Comparison of ENCODE assay signal across 1 cellular context in the genomic region with DNA sequence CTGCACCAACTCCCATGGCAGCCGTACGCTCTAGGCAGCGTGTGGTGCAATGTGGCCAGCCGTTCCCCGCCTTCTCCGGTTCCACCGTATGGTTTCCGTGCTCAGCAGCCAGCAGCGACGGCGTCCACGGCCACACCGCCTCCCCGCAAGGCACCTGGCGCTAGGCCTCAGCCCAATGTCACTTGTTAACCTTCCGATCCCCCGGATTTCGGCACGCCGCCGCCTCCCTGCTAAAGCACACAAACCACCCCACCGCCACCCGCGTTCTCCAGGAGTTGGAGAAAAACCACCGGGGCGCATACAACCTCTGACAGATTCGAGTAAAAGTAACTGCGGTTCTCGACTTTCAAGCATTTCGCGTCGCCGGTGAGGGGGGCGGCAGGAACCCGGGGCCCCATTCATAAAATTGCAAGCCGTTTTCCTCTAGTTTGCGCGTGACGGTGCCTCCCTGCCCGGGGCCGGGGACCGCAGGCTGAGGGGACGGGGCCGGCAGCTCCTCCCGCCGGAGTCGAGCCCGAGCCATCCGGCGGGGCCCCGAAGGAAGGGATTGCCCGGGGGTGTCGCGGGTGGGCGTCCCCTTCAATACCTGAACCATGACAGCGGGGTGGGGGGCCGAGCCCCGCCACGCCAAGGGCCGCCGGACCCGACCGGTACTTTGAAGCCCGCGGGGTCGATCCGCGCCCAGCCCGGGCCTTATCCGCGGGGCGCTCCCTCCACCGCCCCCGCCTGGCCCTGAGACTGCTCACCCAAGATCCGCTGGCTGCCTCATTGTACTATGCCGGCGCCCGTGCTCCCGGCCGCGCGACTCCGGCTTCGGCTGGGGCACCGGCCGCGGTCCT.
TF ChIP-seq lines count a peak whose summit lies in the region.

A gene with protein sequence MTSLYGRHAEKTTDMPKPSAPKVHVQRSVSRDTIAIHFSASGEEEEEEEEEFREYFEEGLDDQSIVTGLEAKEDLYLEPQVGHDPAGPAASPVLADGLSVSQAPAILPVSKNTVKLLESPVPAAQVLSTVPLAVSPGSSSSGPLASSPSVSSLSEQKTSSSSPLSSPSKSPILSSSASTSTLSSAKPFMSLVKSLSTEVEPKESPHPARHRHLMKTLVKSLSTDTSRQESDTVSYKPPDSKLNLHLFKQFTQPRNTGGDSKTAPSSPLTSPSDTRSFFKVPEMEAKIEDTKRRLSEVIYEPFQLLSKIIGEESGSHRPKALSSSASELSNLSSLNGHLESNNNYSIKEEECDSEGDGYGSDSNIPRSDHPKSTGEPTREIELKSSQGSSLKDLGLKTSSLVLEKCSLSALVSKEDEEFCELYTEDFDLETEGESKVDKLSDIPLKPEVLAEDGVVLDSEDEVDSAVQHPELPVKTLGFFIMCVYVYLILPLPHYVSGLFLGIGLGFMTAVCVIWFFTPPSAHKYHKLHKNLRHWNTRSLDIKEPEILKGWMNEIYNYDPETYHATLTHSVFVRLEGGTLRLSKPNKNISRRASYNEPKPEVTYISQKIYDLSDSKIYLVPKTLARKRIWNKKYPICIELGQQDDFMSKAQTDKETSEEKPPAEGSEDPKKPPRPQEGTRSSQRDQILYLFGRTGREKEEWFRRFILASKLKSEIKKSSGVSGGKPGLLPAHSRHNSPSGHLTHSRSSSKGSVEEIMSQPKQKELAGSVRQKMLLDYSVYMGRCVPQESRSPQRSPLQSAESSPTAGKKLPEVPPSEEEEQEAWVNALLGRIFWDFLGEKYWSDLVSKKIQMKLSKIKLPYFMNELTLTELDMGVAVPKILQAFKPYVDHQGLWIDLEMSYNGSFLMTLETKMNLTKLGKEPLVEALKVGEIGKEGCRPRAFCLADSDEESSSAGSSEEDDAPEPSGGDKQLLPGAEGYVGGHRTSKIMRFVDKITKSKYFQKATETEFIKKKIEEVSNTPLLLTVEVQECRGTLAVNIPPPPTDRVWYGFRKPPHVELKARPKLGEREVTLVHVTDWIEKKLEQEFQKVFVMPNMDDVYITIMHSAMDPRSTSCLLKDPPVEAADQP (minus strand): TSS at position 839 of the 839 bp plus-strand sequence. CDS start 49,043 bp downstream, outside the sequence.

TF ChIP-seq in HepG2, 621 proteins besides CTCF, POLR2A, EP300 and RAD21 (continued from another document and continues in another):
- no peak for TF ChIP-seq HNRNPUL1 (IDR thresholded peaks at IDR 0.05; ENCODE audit: low read depth, low read length)
- TF ChIP-seq JUN (CRISPR knock-in tag; IDR thresholded peaks at IDR 0.05): peak; percentile 26; the same call in 1 of the 2 replicates
- no peak for TF ChIP-seq ZNF382 (CRISPR knock-in tag; IDR thresholded peaks at IDR 0.05; ENCODE audit: borderline replicate concordance)
- no peak for TF ChIP-seq ZNF7 (CRISPR knock-in tag; IDR thresholded peaks at IDR 0.05)
- TF ChIP-seq DNMT1 (CRISPR knock-in tag; IDR thresholded peaks at IDR 0.05): 0 out of 2 replicates have a peak, but pooled peaks have one; percentile 72
- no peak for TF ChIP-seq TARDBP (CRISPR knock-in tag; IDR thresholded peaks at IDR 0.05)
- TF ChIP-seq DR1 (CRISPR knock-in tag; IDR thresholded peaks at IDR 0.05): peak; percentile 14; the same call in 1 of the 2 replicates
- no peak for TF ChIP-seq SMAD1 (CRISPR knock-in tag; IDR thresholded peaks at IDR 0.05; ENCODE audit: borderline replicate concordance, low read depth)
- peak; percentile 84 for TF ChIP-seq ZNF547 (CRISPR knock-in tag; IDR thresholded peaks at IDR 0.05)
- TF ChIP-seq, protein P1, sequence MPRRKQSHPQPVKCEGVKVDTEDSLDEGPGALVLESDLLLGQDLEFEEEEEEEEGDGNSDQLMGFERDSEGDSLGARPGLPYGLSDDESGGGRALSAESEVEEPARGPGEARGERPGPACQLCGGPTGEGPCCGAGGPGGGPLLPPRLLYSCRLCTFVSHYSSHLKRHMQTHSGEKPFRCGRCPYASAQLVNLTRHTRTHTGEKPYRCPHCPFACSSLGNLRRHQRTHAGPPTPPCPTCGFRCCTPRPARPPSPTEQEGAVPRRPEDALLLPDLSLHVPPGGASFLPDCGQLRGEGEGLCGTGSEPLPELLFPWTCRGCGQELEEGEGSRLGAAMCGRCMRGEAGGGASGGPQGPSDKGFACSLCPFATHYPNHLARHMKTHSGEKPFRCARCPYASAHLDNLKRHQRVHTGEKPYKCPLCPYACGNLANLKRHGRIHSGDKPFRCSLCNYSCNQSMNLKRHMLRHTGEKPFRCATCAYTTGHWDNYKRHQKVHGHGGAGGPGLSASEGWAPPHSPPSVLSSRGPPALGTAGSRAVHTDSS (CRISPR knock-in tag; conservative IDR thresholded peaks at IDR 0.05): no peak
- no peak for TF ChIP-seq GTF2F1 (IDR thresholded peaks at IDR 0.05; ENCODE audit: low read length)
- TF ChIP-seq ZSCAN20 (CRISPR knock-in tag; IDR thresholded peaks at IDR 0.05; ENCODE audit: borderline replicate concordance): peak; percentile 68
- TF ChIP-seq ZNF124 (CRISPR knock-in tag; IDR thresholded peaks at IDR 0.05): no peak; the same call in 1 of the 2 replicates
- peak; percentile 54; the same call in 1 of the 2 replicates for TF ChIP-seq ZZZ3 (CRISPR knock-in tag; IDR thresholded peaks at IDR 0.05; ENCODE audit: borderline replicate concordance)
- TF ChIP-seq, protein P2, sequence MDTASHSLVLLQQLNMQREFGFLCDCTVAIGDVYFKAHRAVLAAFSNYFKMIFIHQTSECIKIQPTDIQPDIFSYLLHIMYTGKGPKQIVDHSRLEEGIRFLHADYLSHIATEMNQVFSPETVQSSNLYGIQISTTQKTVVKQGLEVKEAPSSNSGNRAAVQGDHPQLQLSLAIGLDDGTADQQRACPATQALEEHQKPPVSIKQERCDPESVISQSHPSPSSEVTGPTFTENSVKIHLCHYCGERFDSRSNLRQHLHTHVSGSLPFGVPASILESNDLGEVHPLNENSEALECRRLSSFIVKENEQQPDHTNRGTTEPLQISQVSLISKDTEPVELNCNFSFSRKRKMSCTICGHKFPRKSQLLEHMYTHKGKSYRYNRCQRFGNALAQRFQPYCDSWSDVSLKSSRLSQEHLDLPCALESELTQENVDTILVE (CRISPR knock-in tag; IDR thresholded peaks at IDR 0.05): peak; percentile 93
- no peak for TF ChIP-seq MIER3 (CRISPR knock-in tag; IDR thresholded peaks at IDR 0.05; ENCODE audit: borderline replicate concordance)
- TF ChIP-seq ZNF672 (CRISPR knock-in tag; IDR thresholded peaks at IDR 0.05): no peak
- TF ChIP-seq TEAD2 (CRISPR knock-in tag; IDR thresholded peaks at IDR 0.05): no peak
- no peak for TF ChIP-seq MAFK (conservative IDR thresholded peaks at IDR 0.05 in 1 of 2, IDR thresholded peaks at IDR 0.05 in 1 of 2; ENCODE audit: low read length in 2 of 2)
- TF ChIP-seq ZNF225 (CRISPR knock-in tag; IDR thresholded peaks at IDR 0.05): peak; percentile 64
- TF ChIP-seq, protein P3, sequence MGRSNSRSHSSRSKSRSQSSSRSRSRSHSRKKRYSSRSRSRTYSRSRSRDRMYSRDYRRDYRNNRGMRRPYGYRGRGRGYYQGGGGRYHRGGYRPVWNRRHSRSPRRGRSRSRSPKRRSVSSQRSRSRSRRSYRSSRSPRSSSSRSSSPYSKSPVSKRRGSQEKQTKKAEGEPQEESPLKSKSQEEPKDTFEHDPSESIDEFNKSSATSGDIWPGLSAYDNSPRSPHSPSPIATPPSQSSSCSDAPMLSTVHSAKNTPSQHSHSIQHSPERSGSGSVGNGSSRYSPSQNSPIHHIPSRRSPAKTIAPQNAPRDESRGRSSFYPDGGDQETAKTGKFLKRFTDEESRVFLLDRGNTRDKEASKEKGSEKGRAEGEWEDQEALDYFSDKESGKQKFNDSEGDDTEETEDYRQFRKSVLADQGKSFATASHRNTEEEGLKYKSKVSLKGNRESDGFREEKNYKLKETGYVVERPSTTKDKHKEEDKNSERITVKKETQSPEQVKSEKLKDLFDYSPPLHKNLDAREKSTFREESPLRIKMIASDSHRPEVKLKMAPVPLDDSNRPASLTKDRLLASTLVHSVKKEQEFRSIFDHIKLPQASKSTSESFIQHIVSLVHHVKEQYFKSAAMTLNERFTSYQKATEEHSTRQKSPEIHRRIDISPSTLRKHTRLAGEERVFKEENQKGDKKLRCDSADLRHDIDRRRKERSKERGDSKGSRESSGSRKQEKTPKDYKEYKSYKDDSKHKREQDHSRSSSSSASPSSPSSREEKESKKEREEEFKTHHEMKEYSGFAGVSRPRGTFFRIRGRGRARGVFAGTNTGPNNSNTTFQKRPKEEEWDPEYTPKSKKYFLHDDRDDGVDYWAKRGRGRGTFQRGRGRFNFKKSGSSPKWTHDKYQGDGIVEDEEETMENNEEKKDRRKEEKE (IDR thresholded peaks at IDR 0.05): no peak
- TF ChIP-seq ATAD3A (CRISPR knock-in tag; IDR thresholded peaks at IDR 0.05): peak; percentile 51; the same call in 1 of the 2 replicates
- TF ChIP-seq, protein P4, sequence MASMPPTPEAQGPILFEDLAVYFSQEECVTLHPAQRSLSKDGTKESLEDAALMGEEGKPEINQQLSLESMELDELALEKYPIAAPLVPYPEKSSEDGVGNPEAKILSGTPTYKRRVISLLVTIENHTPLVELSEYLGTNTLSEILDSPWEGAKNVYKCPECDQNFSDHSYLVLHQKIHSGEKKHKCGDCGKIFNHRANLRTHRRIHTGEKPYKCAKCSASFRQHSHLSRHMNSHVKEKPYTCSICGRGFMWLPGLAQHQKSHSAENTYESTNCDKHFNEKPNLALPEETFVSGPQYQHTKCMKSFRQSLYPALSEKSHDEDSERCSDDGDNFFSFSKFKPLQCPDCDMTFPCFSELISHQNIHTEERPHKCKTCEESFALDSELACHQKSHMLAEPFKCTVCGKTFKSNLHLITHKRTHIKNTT (CRISPR knock-in tag; IDR thresholded peaks at IDR 0.05): 0 out of 2 replicates have a peak, but pooled peaks have one; percentile 61
- no peak for TF ChIP-seq RFXAP (CRISPR knock-in tag; IDR thresholded peaks at IDR 0.05; ENCODE audit: borderline replicate concordance)
- TF ChIP-seq ZNF749 (CRISPR knock-in tag; IDR thresholded peaks at IDR 0.05; ENCODE audit: borderline replicate concordance): peak; percentile 75; the same call in 1 of the 2 replicates
- TF ChIP-seq SIN3A (IDR thresholded peaks at IDR 0.05; ENCODE audit: borderline replicate concordance, low read depth, low read length): peak; percentile 54
- TF ChIP-seq, protein P5, sequence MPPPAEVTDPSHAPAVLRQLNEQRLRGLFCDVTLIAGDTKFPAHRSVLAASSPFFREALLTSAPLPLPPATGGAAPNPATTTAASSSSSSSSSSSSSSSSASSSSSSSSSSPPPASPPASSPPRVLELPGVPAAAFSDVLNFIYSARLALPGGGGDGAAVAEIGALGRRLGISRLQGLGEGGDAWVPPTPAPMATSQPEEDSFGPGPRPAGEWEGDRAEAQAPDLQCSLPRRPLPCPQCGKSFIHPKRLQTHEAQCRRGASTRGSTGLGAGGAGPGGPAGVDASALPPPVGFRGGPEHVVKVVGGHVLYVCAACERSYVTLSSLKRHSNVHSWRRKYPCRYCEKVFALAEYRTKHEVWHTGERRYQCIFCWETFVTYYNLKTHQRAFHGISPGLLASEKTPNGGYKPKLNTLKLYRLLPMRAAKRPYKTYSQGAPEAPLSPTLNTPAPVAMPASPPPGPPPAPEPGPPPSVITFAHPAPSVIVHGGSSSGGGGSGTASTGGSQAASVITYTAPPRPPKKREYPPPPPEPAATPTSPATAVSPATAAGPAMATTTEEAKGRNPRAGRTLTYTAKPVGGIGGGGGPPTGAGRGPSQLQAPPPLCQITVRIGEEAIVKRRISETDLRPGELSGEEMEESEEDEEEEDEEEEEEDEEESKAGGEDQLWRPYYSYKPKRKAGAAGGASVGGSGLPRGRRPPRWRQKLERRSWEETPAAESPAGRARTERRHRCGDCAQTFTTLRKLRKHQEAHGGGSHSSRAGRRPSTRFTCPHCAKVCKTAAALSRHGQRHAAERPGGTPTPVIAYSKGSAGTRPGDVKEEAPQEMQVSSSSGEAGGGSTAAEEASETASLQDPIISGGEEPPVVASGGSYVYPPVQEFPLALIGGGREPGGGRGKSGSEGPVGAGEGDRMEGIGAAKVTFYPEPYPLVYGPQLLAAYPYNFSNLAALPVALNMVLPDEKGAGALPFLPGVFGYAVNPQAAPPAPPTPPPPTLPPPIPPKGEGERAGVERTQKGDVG (CRISPR knock-in tag; IDR thresholded peaks at IDR 0.05; ENCODE audit: borderline replicate concordance): no peak
- TF ChIP-seq ZFP36L2 (CRISPR knock-in tag; IDR thresholded peaks at IDR 0.05): no peak
- no peak for TF ChIP-seq SOX5 (CRISPR knock-in tag; IDR thresholded peaks at IDR 0.05; ENCODE audit: borderline replicate concordance)
- peak; percentile 81 for TF ChIP-seq HNRNPLL (IDR thresholded peaks at IDR 0.05; ENCODE audit: low read depth, low read length, poor library complexity, severe bottlenecking)
- TF ChIP-seq SMC3 (IDR thresholded peaks at IDR 0.05; ENCODE audit: low read length): no peak
- TF ChIP-seq GABPB1 (CRISPR knock-in tag; IDR thresholded peaks at IDR 0.05): peak; percentile 68
- TF ChIP-seq TCF7 (IDR thresholded peaks at IDR 0.05; ENCODE audit: low read depth): no peak
- peak; percentile 17; the same call in 1 of the 2 replicates for TF ChIP-seq ZNF205 (CRISPR knock-in tag; IDR thresholded peaks at IDR 0.05)
- TF ChIP-seq NFIC (IDR thresholded peaks at IDR 0.05; ENCODE audit: low read length): no peak
- TF ChIP-seq BRD4 (CRISPR knock-in tag; IDR thresholded peaks at IDR 0.05): peak; percentile 56; the same call in 1 of the 2 replicates
- no peak for TF ChIP-seq ZNF780A (CRISPR knock-in tag; IDR thresholded peaks at IDR 0.05)
- peak; percentile 48; the same call in 1 of the 2 replicates for TF ChIP-seq MED13 (CRISPR knock-in tag; IDR thresholded peaks at IDR 0.05)
- TF ChIP-seq, protein P6, sequence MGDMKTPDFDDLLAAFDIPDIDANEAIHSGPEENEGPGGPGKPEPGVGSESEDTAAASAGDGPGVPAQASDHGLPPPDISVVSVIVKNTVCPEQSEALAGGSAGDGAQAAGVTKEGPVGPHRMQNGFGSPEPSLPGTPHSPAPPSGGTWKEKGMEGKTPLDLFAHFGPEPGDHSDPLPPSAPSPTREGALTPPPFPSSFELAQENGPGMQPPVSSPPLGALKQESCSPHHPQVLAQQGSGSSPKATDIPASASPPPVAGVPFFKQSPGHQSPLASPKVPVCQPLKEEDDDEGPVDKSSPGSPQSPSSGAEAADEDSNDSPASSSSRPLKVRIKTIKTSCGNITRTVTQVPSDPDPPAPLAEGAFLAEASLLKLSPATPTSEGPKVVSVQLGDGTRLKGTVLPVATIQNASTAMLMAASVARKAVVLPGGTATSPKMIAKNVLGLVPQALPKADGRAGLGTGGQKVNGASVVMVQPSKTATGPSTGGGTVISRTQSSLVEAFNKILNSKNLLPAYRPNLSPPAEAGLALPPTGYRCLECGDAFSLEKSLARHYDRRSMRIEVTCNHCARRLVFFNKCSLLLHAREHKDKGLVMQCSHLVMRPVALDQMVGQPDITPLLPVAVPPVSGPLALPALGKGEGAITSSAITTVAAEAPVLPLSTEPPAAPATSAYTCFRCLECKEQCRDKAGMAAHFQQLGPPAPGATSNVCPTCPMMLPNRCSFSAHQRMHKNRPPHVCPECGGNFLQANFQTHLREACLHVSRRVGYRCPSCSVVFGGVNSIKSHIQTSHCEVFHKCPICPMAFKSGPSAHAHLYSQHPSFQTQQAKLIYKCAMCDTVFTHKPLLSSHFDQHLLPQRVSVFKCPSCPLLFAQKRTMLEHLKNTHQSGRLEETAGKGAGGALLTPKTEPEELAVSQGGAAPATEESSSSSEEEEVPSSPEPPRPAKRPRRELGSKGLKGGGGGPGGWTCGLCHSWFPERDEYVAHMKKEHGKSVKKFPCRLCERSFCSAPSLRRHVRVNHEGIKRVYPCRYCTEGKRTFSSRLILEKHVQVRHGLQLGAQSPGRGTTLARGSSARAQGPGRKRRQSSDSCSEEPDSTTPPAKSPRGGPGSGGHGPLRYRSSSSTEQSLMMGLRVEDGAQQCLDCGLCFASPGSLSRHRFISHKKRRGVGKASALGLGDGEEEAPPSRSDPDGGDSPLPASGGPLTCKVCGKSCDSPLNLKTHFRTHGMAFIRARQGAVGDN (CRISPR knock-in tag; IDR thresholded peaks at IDR 0.05): peak; percentile 93
- TF ChIP-seq ZNF282 (IDR thresholded peaks at IDR 0.05; ENCODE audit: partially characterized antibody): no peak
- no peak for TF ChIP-seq ZNF562 (CRISPR knock-in tag; IDR thresholded peaks at IDR 0.05; ENCODE audit: borderline replicate concordance)
- TF ChIP-seq KLF16 (CRISPR knock-in tag; IDR thresholded peaks at IDR 0.05): peak in 1 of 2 experiments; percentile 41; a peak in 1 of 4 replicates
